Comparison of ENCODE assay signal across 22 cellular contexts in the genomic region with DNA sequence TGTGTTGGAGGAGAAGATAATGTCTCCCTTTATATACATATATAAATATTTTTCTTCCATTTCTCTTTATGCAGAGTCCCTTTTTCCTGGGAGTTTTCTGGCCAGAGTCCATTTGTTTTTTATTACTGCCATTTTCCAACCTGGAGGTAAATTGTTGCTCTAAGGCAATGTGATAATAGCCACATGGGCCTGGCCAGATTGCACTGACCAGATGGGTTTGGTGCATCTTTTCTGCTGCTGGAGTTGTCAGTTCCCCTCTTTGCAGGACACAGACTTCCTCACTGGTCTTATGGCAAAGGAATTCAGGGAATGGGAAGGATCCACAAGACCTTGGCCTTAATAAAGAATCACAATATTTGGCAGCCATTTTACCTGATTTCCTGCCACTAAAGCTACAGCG.
"Had no signal": no experiment of that assay in that cellular context is flagged by ENCODE, and none has a peak within 500 bp of the region (broad histone marks: within the 10 kb centered on the region; RNA-seq: fewer than 3 reads in every experiment).

No MANE protein-coding gene starts in this region.

- H3K27ac ChIP-seq: breast epithelium, PC-9, VCaP had no signal

- ATAC-seq: activated T-cell treated with anti-CD3 and anti-CD28 coated beads, Interleukin-2, amount 50 U/mL, for 72 hours; T-cell had no signal

- H3K4me3 ChIP-seq: breast epithelium, PC-9 had no signal

- H2AFZ ChIP-seq: PC-9 had no signal

- DNase-seq: activated CD4-positive, alpha-beta memory T cell treated with anti-CD3 and anti-CD28 coated beads, Interleukin-2, amount 10 ng/mL, durations not matched to agents 7 days and 5 days; activated CD4-positive, alpha-beta T cell treated with anti-CD3 and anti-CD28 coated beads, Interleukin-2, amount 10 ng/mL, durations not matched to agents 7 days and 5 days; activated CD4-positive, CD25-positive, alpha-beta regulatory T cell; activated CD8-positive, alpha-beta memory T cell treated with anti-CD3 and anti-CD28 coated beads, Interleukin-2, amount 50 U/mL, for 4 hours; activated gamma-delta T cell treated with Interleukin-2 at 50 U/mL for 16 hours; activated naive CD4-positive, alpha-beta T cell treated with anti-CD3 and anti-CD28 coated beads, Interleukin-2, amount 10 ng/mL, durations not matched to agents 7 days and 5 days; activated naive CD8-positive, alpha-beta T cell treated with anti-CD3 and anti-CD28 coated beads for 36 hours; activated T-cell treated with anti-CD3 and anti-CD28 coated beads, Interleukin-2, amount 50 U/mL, for 72 hours; KG1; NCI-H1048; NCI-H146; NCI-H187 treated with DMSO at 0.1 percent for 48 hours; NCI-H2081 treated with DMSO at 0.1 percent for 48 hours; NCI-H510A; NCI-H526 treated with DMSO at 0.1 percent for 48 hours; PC-9; SHP77 treated with DMSO at 0.1 percent for 48 hours; T-cell; T-helper 2 cell; T1000 had no signal

- H3K36me3 ChIP-seq: breast epithelium had no signal

- H3K4me2 ChIP-seq: PC-9 had no signal

- H3K4me1 ChIP-seq: breast epithelium had no signal
